Comparison of ENCODE assay signal across 20 cellular contexts in genomic region chr16:87822002-87822390, GRCh38. TPM values are rescaled to one million over a fixed set of nuclear protein-coding genes. Genes with fewer than 3 reads are reported as not detected.
A peak's percentile ranks its signal among the peaks of the same experiment; 100 is the strongest.
DNase-seq lines count a peak whose midpoint lies in the region; ATAC-seq, FAIRE-seq and TF ChIP-seq lines count a peak whose summit lies in the region.
"Had no signal": no experiment of that assay in that cellular context is flagged by ENCODE, and none has a peak within 500 bp of the region (broad histone marks: within the 10 kb centered on the region; RNA-seq: fewer than 3 reads in every experiment).

No MANE protein-coding gene starts in this region.

- ATAC-seq in GM23338 (no peak), body of pancreas (no peak)
- ATAC-seq: activated T-helper 17 cell treated with anti-CD3 and anti-CD28 coated beads, Interleukin-2, amount 50 U/mL, for 72 hours had no signal

- no peaks in the 10 kb centered on the region for H3K27me3 ChIP-seq in BLaER1
- no peaks in the 10 kb centered on the region for H3K27me3 ChIP-seq in GM23338 (ENCODE audit: insufficient read depth)
- H3K27me3 ChIP-seq in H1 (replicated peaks in 1 of 4; ENCODE audit: control insufficient read depth in 3 of 4, extremely low read depth in 1 of 4, insufficient read depth in 3 of 4, low read length in 3 of 4), result no peaks in the 10 kb centered on the region
- no peaks in the 10 kb centered on the region for H3K27me3 ChIP-seq in body of pancreas
- H3K27me3 ChIP-seq: adrenal gland, ovary had no signal

- peak overlapping the region; percentile 60 for H3K18ac ChIP-seq in H1 (ENCODE audit: extremely low read depth, low read length)

- H3K79me1 ChIP-seq in H1 (ENCODE audit: low read depth, low read length), result no peaks in the 10 kb centered on the region

- TF ChIP-seq POLR2A in H1 (IDR thresholded peaks at IDR 0.05; ENCODE audit: control extremely low read depth in 1 of 2, low read depth in 2 of 2, low read length in 2 of 2), result no peak
- no peak for TF ChIP-seq POLR2A in body of pancreas (IDR thresholded peaks at IDR 0.05)

- H3K27me3 Mint-ChIP-seq in GM23338 (ENCODE audit: insufficient read depth, low read depth, poor library complexity) (peaks cover 31% of the 10 kb centered on the region), neural crest cell (ENCODE audit: low read depth) (peaks cover 6% of the 10 kb centered on the region)
- H3K27me3 Mint-ChIP-seq: activated T-helper 17 cell treated with anti-CD3 and anti-CD28 coated beads, Interleukin-2, amount 50 U/mL, for 72 hours had no signal

- H3K79me2 ChIP-seq in GM23338 (replicated peaks; ENCODE audit: insufficient read depth), result no peaks in the 10 kb centered on the region
- no peaks in the 10 kb centered on the region for H3K79me2 ChIP-seq in H1 (ENCODE audit: control insufficient read depth in 1 of 2, insufficient read depth in 2 of 2, low read length in 2 of 2)

- peak overlapping the region; percentile 80; the same call in 1 of the 2 replicates for H2BK20ac ChIP-seq in H1 (ENCODE audit: low read length)

- H2BK15ac ChIP-seq in H1 (ENCODE audit: low read length), result peak overlapping the region; percentile 81; the same call in 1 of the 2 replicates

- no peak overlapping the region for H3K56ac ChIP-seq in H1 (replicated peaks; ENCODE audit: insufficient read length, low read depth, low read length)

- TF ChIP-seq EP300 in H1 (IDR thresholded peaks at IDR 0.05; ENCODE audit: borderline replicate concordance in 1 of 2, low read depth in 2 of 2, low read length in 2 of 2), result no peak

- peaks cover 20% of the 10 kb centered on the region for H3K9me3 ChIP-seq in BLaER1
- H3K9me3 ChIP-seq in H1 (ENCODE audit: insufficient read depth in 2 of 2, low read depth in 1 of 2, low read length in 1 of 2), result no peaks in the 10 kb centered on the region
- H3K9me3 ChIP-seq in body of pancreas, result peaks cover 0 to 7% (median 0%) of the 10 kb centered on the region in 3 donors
- H3K9me3 ChIP-seq: adrenal gland, ovary had no signal

- peak overlapping the region; percentile 83 for H2AFZ ChIP-seq in GM23338
- no peak overlapping the region for H2AFZ ChIP-seq in H1 (ENCODE audit: low read length)
- H2AFZ ChIP-seq: GM23248 had no signal

- no peak for TF ChIP-seq RAD21 in H1 (IDR thresholded peaks at IDR 0.05 in 1 of 2, conservative IDR thresholded peaks at IDR 0.05 in 1 of 2; ENCODE audit: low read depth in 2 of 2, low read length in 2 of 2)

- 0 out of 2 replicates have a peak, but pooled peaks cover 6% of the 10 kb centered on the region for H3F3A ChIP-seq in GM23338 (replicated peaks; ENCODE audit: low read depth)

- H2BK12ac ChIP-seq in H1 (ENCODE audit: low read depth, low read length), result 0 out of 2 replicates have a peak overlapping the region, but pooled peaks have one; percentile 92

- H3K36me3 Mint-ChIP-seq in GM23338 (ENCODE audit: low read depth) (peaks cover 18% of the 10 kb centered on the region), neural crest cell (ENCODE audit: low read depth) (no peaks in the 10 kb centered on the region)

- H3K14ac ChIP-seq in H1 (ENCODE audit: insufficient read length), result no peak overlapping the region

- H3K9ac ChIP-seq in BLaER1, result peak overlapping the region; percentile 36
- no peak overlapping the region for H3K9ac ChIP-seq in H1 (replicated peaks in 1 of 4; ENCODE audit: extremely low read depth in 1 of 4, low read depth in 3 of 4, low read length in 3 of 4)
- H3K9ac ChIP-seq: GM23248 had no signal

- intact Hi-C loops in body of pancreas (cut with DNase I), result no loop called here

- H3K4me1 Mint-ChIP-seq in GM23338, result peaks cover 58% of the 10 kb centered on the region
- H3K4me1 Mint-ChIP-seq in neural crest cell, result peaks cover 31% of the 10 kb centered on the region
- H3K4me1 Mint-ChIP-seq: activated T-helper 17 cell treated with anti-CD3 and anti-CD28 coated beads, Interleukin-2, amount 50 U/mL, for 72 hours had no signal

- H4K20me1 ChIP-seq in BLaER1, result no peaks in the 10 kb centered on the region
- no peaks in the 10 kb centered on the region for H4K20me1 ChIP-seq in GM23338 (replicated peaks; ENCODE audit: insufficient read depth)
- H4K20me1 ChIP-seq in H1 (replicated peaks in 1 of 2; ENCODE audit: control insufficient read depth in 1 of 2, insufficient read depth in 2 of 2, low read length in 2 of 2), result no peaks in the 10 kb centered on the region

- no peaks in the 10 kb centered on the region for H3K23me2 ChIP-seq in H1 (ENCODE audit: low read depth, low read length)

- no peak overlapping the region for H4K5ac ChIP-seq in H1 (ENCODE audit: insufficient read length, low read depth, low read length)

- 0 out of 2 replicates have a peak overlapping the region, but pooled peaks have one; percentile 4 for H2AK5ac ChIP-seq in H1 (ENCODE audit: low read depth, low read length)

- no peak for FAIRE-seq in H1 (lab: Jason Lieb, UNC)
- FAIRE-seq: GM19239 had no signal

- WGBS in H1 (ENCODE audit: extremely low coverage in 1 of 2, insufficient coverage in 1 of 2, insufficient read length in 1 of 2, insufficient replicate concordance in 2 of 2, low coverage in 1 of 2, low lambda C conversion rate in 2 of 2, missing lambda C conversion rate in 1 of 2), 2 experiments, result 79% methylated on average over 7 of the region's 7 CpGs; no CpG with 5 or more reads in 1 of the 2 experiments
- WGBS in body of pancreas, 2 donors, result 62 to 72% methylated on average over 7 of the region's 7 CpGs

- POLR2A ChIA-PET in H1 (lab: Charles Lee; ENCODE audit: partially characterized antibody), result interaction anchor here (0.8 to 12.6 kb wide), 11 partner anchors 10 to 53 kb away, joined by 3 to 117 read pairs (median 3); partner anchors contain the start of gene SLC7A5

- CTCF ChIA-PET in H1 (lab: Charles Lee; ENCODE audit: partially characterized antibody), result interaction anchor here (1.0 to 8.9 kb wide), 8 partner anchors 10 to 49 kb away, joined by 3 to 74 read pairs (median 6); no protein-coding TSS in a partner anchor

- no peak overlapping the region for H2BK120ac ChIP-seq in H1 (replicated peaks; ENCODE audit: low read depth, low read length)

- no peak overlapping the region for H4K8ac ChIP-seq in H1 (ENCODE audit: extremely low read depth, insufficient read depth, low read length)

- H3K9me3 Mint-ChIP-seq in GM23338 (peaks cover 21% of the 10 kb centered on the region), neural crest cell (no peaks in the 10 kb centered on the region)
- H3K9me3 Mint-ChIP-seq: activated T-helper 17 cell treated with anti-CD3 and anti-CD28 coated beads, Interleukin-2, amount 50 U/mL, for 72 hours had no signal

- H3K27ac Mint-ChIP-seq in GM23338 (peak overlapping the region; percentile 27; the same call in 1 of the 2 replicates), neural crest cell (ENCODE audit: unreplicated experiment) (peak overlapping the region; percentile 78)
- H3K27ac Mint-ChIP-seq: activated B cell treated with CpG ODN at 0.5 μM for 24 hours; activated T-helper 17 cell treated with anti-CD3 and anti-CD28 coated beads, Interleukin-2, amount 50 U/mL, for 72 hours had no signal

- no peak overlapping the region for H3K4ac ChIP-seq in H1 (replicated peaks; ENCODE audit: insufficient read length, low read depth, low read length)

- peak overlapping the region; percentile 37 for H3K27ac ChIP-seq in BLaER1
- no peak overlapping the region for H3K27ac ChIP-seq in GM23338 (ENCODE audit: low read depth)
- no peak overlapping the region for H3K27ac ChIP-seq in H1 (ENCODE audit: low read depth, low read length)
- no peak overlapping the region for H3K27ac ChIP-seq in body of pancreas
- H3K27ac ChIP-seq: adrenal gland, GM23248, left ventricle myocardium inferior, ovary, tibial artery had no signal

- H3K4me1 ChIP-seq in BLaER1 (peaks cover 84% of the 10 kb centered on the region), GM23338 (ENCODE audit: insufficient read depth) (peaks cover 61% of the 10 kb centered on the region), H1 (replicated peaks in 1 of 4; ENCODE audit: control insufficient read depth in 3 of 4, insufficient read depth in 4 of 4, low read length in 3 of 4) (peaks cover 15 to 53% (median 41%) of the 10 kb centered on the region in 4 experiments), body of pancreas (no peaks in the 10 kb centered on the region)
- H3K4me1 ChIP-seq: adrenal gland, left ventricle myocardium inferior, tibial artery had no signal

- H3K36me3 ChIP-seq in BLaER1 (no peaks in the 10 kb centered on the region), GM23338 (ENCODE audit: insufficient read depth) (peaks cover 9% of the 10 kb centered on the region), H1 (ENCODE audit: control insufficient read depth in 2 of 4, insufficient read depth in 4 of 4, low read length in 3 of 4) (no peaks in the 10 kb centered on the region), body of pancreas (replicated peaks in 1 of 2; ENCODE audit: insufficient read depth in 1 of 2, low read depth in 2 of 2) (no peaks in the 10 kb centered on the region)
- H3K36me3 ChIP-seq: adrenal gland, left ventricle myocardium inferior, ovary, tibial artery had no signal

- H3K4me3 Mint-ChIP-seq in GM23338 (peak overlapping the region; percentile 19; the same call in 1 of the 3 replicates), neural crest cell (no peak overlapping the region)
- H3K4me3 Mint-ChIP-seq: activated B cell treated with CpG ODN at 0.5 μM for 24 hours; activated T-helper 17 cell treated with anti-CD3 and anti-CD28 coated beads, Interleukin-2, amount 50 U/mL, for 72 hours had no signal

- H3K4me3 ChIP-seq in BLaER1, result no peak overlapping the region
- H3K4me3 ChIP-seq in GM23338, result no peak overlapping the region
- no peak overlapping the region for H3K4me3 ChIP-seq in H1 (ENCODE audit: extremely low read depth in 1 of 4, insufficient read depth in 2 of 4, low read depth in 3 of 4, low read length in 4 of 4)
- H3K4me3 ChIP-seq in body of pancreas, result no peak overlapping the region
- H3K4me3 ChIP-seq: adrenal gland, GM23248, left ventricle myocardium inferior, ovary, tibial artery had no signal

- peak overlapping the region; percentile 81 for H3K4me2 ChIP-seq in BLaER1
- peak overlapping the region; percentile 57; the same call in 1 of the 2 replicates for H3K4me2 ChIP-seq in GM23338
- no peak overlapping the region for H3K4me2 ChIP-seq in H1 (ENCODE audit: insufficient read depth in 1 of 2, low read depth in 2 of 2, low read length in 2 of 2)

- DNase-seq in GM23338 (ENCODE audit: low spot score) (no peak), H1 (ENCODE audit: low read depth in 1 of 2, low spot score in 2 of 2) (no peak), neural crest cell (ENCODE audit: low read depth, low spot score) (no peak), body of pancreas (no peak), D341Med (ENCODE audit: low spot score) (no peak), T-helper 1 cell (no peak)
- DNase-seq: activated B cell treated with CpG ODN at 0.5 μM for 24 hours, adrenal gland, GM23248, head of caudate nucleus, left ventricle myocardium inferior, NCI-H1092 treated with DMSO at 0.1 percent for 48 hours, NCI-H2081 treated with DMSO at 0.1 percent for 48 hours, NCI-H510A treated with DMSO at 0.1 percent for 48 hours, ovary, SHP77 treated with DMSO at 0.1 percent for 48 hours, tibial artery had no signal

- no peak overlapping the region for H3K23ac ChIP-seq in H1 (ENCODE audit: insufficient read length)

- no peak overlapping the region for H4K91ac ChIP-seq in H1 (replicated peaks; ENCODE audit: insufficient read length, low read length)

- 0 out of 2 replicates have a peak overlapping the region, but pooled peaks have one; percentile 71 for H2BK5ac ChIP-seq in H1 (ENCODE audit: low read depth, low read length)

- H3K9me2 ChIP-seq in GM23338 (ENCODE audit: insufficient read depth), result no peaks in the 10 kb centered on the region

- TF ChIP-seq CTCF in GM23338 (conservative IDR thresholded peaks at IDR 0.05; ENCODE audit: low read depth in 2 of 2), result no peak
- no peak for TF ChIP-seq CTCF in H1 (IDR thresholded peaks at IDR 0.05; ENCODE audit: control extremely low read depth in 1 of 3, insufficient read depth in 1 of 3, low read depth in 1 of 3, low read length in 3 of 3)
- TF ChIP-seq CTCF in neural crest cell (conservative IDR thresholded peaks at IDR 0.05), result no peak
- TF ChIP-seq CTCF in body of pancreas (IDR thresholded peaks at IDR 0.05), result no peak

RNA-seq across cellular contexts. Expression of gene SLC7A5, which starts 47.3 kb away (rescaled TPM):
- 328 and 386 TPM in 2 replicates for total RNA-seq in GM23338 (2014; rRNA removed; shearing (Covaris generic))
- polyA plus RNA-seq in GM23338 (2016; fragmentation: Nextera tagmentation; extraction: Ambion mirVana), result 107 and 109 TPM in 2 replicates
- total RNA-seq in H1 (2021; fragmentation: NEBNext Ultra II Directional; extraction: Animal tissue kit (Norgen Biotek cat#: 25700)), result 327 and 341 TPM in 2 replicates
- polyA plus RNA-seq in H1 (2011; rRNA removed), result 68.2 and 161 TPM in 2 replicates
- polyA plus RNA-seq in H1 (2011; cell fraction: cytosol; rRNA removed), result 65.1 TPM
- 122 TPM for polyA plus RNA-seq in H1 (2011; cell fraction: nucleus; rRNA removed)
- polyA plus RNA-seq in H1 (2012, experiment 1 of 2), result 126 to 176 TPM (median 151 TPM) in 4 replicates
- 202 TPM for polyA plus RNA-seq in H1 (2012, experiment 2 of 2)
- polyA plus RNA-seq in H1 (2013, experiment 1 of 2), result 316 TPM
- polyA plus RNA-seq in H1 (2013, experiment 2 of 2), result 381 TPM
- polyA minus RNA-seq in H1 (2011; rRNA and poly(A)+ RNA removed), result 34.4 and 63.7 TPM in 2 replicates
- polyA minus RNA-seq in H1 (2011; cell fraction: cytosol; rRNA and poly(A)+ RNA removed), result 84.2 TPM
- 42.4 TPM for polyA minus RNA-seq in H1 (2011; cell fraction: nucleus; rRNA and poly(A)+ RNA removed)
- 40.5 and 41.6 TPM in 2 replicates for total RNA-seq in neural crest cell
- total RNA-seq in body of pancreas, result 1 to 10 TPM; 1.6 to 3.4 TPM

RNA-seq across cellular contexts. Expression of gene KLHDC4, which starts 56.2 kb away (rescaled TPM):
- 36.5 and 41.1 TPM in 2 replicates for total RNA-seq in GM23338 (2014; rRNA removed; shearing (Covaris generic))
- polyA plus RNA-seq in GM23338 (2016; fragmentation: Nextera tagmentation; extraction: Ambion mirVana), result 23.0 and 25.2 TPM in 2 replicates
- 55.6 and 63.9 TPM in 2 replicates for total RNA-seq in H1 (2021; fragmentation: NEBNext Ultra II Directional; extraction: Animal tissue kit (Norgen Biotek cat#: 25700))
- 23.7 and 39.0 TPM in 2 replicates for polyA plus RNA-seq in H1 (2011; rRNA removed)
- 37.2 TPM for polyA plus RNA-seq in H1 (2011; cell fraction: cytosol; rRNA removed)
- 86.9 TPM for polyA plus RNA-seq in H1 (2011; cell fraction: nucleus; rRNA removed)
- 36.8 to 50.9 TPM (median 49.8 TPM) in 4 replicates for polyA plus RNA-seq in H1 (2012, experiment 1 of 2)
- 28.4 TPM for polyA plus RNA-seq in H1 (2012, experiment 2 of 2)
- polyA plus RNA-seq in H1 (2013, experiment 1 of 2), result 29.3 TPM
- polyA plus RNA-seq in H1 (2013, experiment 2 of 2), result 27.4 TPM
- polyA minus RNA-seq in H1 (2011; rRNA and poly(A)+ RNA removed), result 26.5 and 30.9 TPM in 2 replicates
- 18.6 TPM for polyA minus RNA-seq in H1 (2011; cell fraction: cytosol; rRNA and poly(A)+ RNA removed)
- polyA minus RNA-seq in H1 (2011; cell fraction: nucleus; rRNA and poly(A)+ RNA removed), result 57.3 TPM
- 55.4 and 57.0 TPM in 2 replicates for total RNA-seq in neural crest cell
- 10 to 100 TPM; 25.4 to 82.1 TPM for total RNA-seq in body of pancreas

Comparison
In these comparisons a context has a peak if more than half of its experiments do, and no peak if none do; other contexts are left out.
1. H3K4me2 ChIP-seq: peak in BLaER1 (single experiment) and GM23338 (single experiment); none in H1 (0 of 2).